In genomic region chr14:87241018-87241779, GRCh38 we compare ENCODE assay signal across 18 cellular contexts.
A peak's percentile ranks its signal among the peaks of the same experiment; 100 is the strongest.
DNase-seq lines count a peak whose midpoint lies in the region; ATAC-seq and TF ChIP-seq lines count a peak whose summit lies in the region.
"Had no signal": no experiment of that assay in that cellular context is flagged by ENCODE, and none has a peak within 500 bp of the region (broad histone marks: within the 10 kb centered on the region; RNA-seq: fewer than 3 reads in every experiment).

No MANE protein-coding gene starts in this region.

- intact Hi-C loops in colonic mucosa (cut with DNase I) = no loop called here

- H3K36me3 ChIP-seq in HUES48 (ENCODE audit: control insufficient read depth, insufficient read depth, low read length) (no peaks in the 10 kb centered on the region), ectodermal cell (ENCODE audit: control insufficient read depth, insufficient read depth, low read length) (no peaks in the 10 kb centered on the region), mesodermal cell (ENCODE audit: control insufficient read depth, insufficient read depth, low read length) (no peaks in the 10 kb centered on the region), colonic mucosa (no peaks in the 10 kb centered on the region)
- H3K36me3 ChIP-seq: BE2C had no signal

- H3K4me1 ChIP-seq in HUES48 (ENCODE audit: control insufficient read depth, insufficient read depth, low read length) = peaks cover 19% of the 10 kb centered on the region
- H3K4me1 ChIP-seq in ectodermal cell (ENCODE audit: control insufficient read depth, insufficient read depth, low read length) = peaks cover 5% of the 10 kb centered on the region
- H3K4me1 ChIP-seq in mesodermal cell (ENCODE audit: control insufficient read depth, insufficient read depth, low read length, poor library complexity, severe bottlenecking) = peaks cover 5% of the 10 kb centered on the region
- H3K4me1 ChIP-seq in colonic mucosa = no peaks in the 10 kb centered on the region
- H3K4me1 ChIP-seq: BE2C had no signal

- H3K27ac ChIP-seq in HUES48 (ENCODE audit: low read depth, low read length) (peak overlapping the region; percentile 76), ectodermal cell (ENCODE audit: insufficient read depth, low read depth, low read length, poor library complexity, severe bottlenecking) (peak overlapping the region; percentile 18), mesodermal cell (ENCODE audit: low read depth, low read length, severe bottlenecking) (peak overlapping the region; percentile 41), colonic mucosa (no peak overlapping the region)
- H3K27ac ChIP-seq: RWPE1 had no signal

- DNase-seq in DMS 273 (lab: John Stamatoyannopoulos, UW; ENCODE audit: unreplicated experiment) (peak; percentile 64), HK-2 (ENCODE audit: unreplicated experiment) (no peak), colonic mucosa (no peak)
- DNase-seq: BE2C; CD4-positive, alpha-beta memory T cell; DND-41; GDM1; HCEC 1CT; Kasumi-1; NCI-H1105 treated with DMSO at 0.1 percent for 48 hours; NCI-H2029 treated with DMSO at 0.1 percent for 48 hours; NCI-H226; NCI-H69 had no signal

- no peak for TF ChIP-seq CTCF in colonic mucosa (IDR thresholded peaks at IDR 0.05)

- H3K9me3 ChIP-seq in HUES48 (ENCODE audit: control insufficient read depth, insufficient read depth, low read length) (no peaks in the 10 kb centered on the region), ectodermal cell (ENCODE audit: control insufficient read depth, low read length) (peaks cover 2% of the 10 kb centered on the region), mesodermal cell (ENCODE audit: control insufficient read depth, low read length) (no peaks in the 10 kb centered on the region), colonic mucosa (no peaks in the 10 kb centered on the region)
- H3K9me3 ChIP-seq: BE2C had no signal

- WGBS in ectodermal cell, 2 experiments = 82 to 92% methylated on average over 2 to 3 of the region's 3 CpGs
- no CpG with 5 or more reads among the region's 3 CpGs for WGBS in mesodermal cell (ENCODE audit: insufficient coverage in 2 of 2), 2 experiments

- H3K27me3 ChIP-seq in HUES48 (ENCODE audit: control insufficient read depth, insufficient read depth, low read length) = no peaks in the 10 kb centered on the region
- no peaks in the 10 kb centered on the region for H3K27me3 ChIP-seq in ectodermal cell (ENCODE audit: control insufficient read depth, insufficient read depth, low read length, poor library complexity, severe bottlenecking)
- no peaks in the 10 kb centered on the region for H3K27me3 ChIP-seq in colonic mucosa
- H3K27me3 ChIP-seq: BE2C had no signal

- H3K4me3 ChIP-seq in HUES48 (ENCODE audit: low read depth, low read length) = no peak overlapping the region
- no peak overlapping the region for H3K4me3 ChIP-seq in ectodermal cell (ENCODE audit: insufficient read depth, low read depth, low read length)
- H3K4me3 ChIP-seq in mesodermal cell (ENCODE audit: extremely low read depth, insufficient read depth, low read length, poor library complexity, severe bottlenecking) = no peak overlapping the region
- no peak overlapping the region for H3K4me3 ChIP-seq in colonic mucosa

- ATAC-seq in esophagus mucosa = no peak

- no peak overlapping the region for H3K9ac ChIP-seq in HUES48 (ENCODE audit: low read depth, low read length)
- H3K9ac ChIP-seq in colonic mucosa (ENCODE audit: low read depth in 2 of 2, low read length in 2 of 2) = no peak overlapping the region
